In the genomic region with DNA sequence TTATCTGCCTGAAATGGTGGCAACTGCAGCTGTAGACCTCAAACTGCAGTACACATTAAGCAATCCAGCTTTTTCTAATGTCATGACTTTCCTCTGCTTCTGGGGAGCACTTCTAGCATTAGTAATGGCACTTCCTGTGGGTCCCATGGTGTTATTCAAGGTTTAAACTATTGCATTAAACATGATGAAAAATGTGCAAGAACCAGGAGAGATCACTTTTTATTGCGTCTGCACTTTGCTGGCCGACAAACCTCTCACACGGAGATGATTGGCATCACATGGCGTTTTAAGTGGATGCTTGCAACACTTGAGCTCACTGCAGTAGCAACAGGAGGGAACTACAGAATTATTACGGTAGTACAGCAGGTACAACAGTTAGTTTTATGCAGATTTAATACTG, we compare ENCODE assay signal across 16 cellular contexts.
A peak's percentile ranks its signal among the peaks of the same experiment; 100 is the strongest.
DNase-seq lines count a peak whose midpoint lies in the region; ATAC-seq and TF ChIP-seq lines count a peak whose summit lies in the region.
"Had no signal": no experiment of that assay in that cellular context is flagged by ENCODE, and none has a peak within 500 bp of the region (broad histone marks: within the 10 kb centered on the region; RNA-seq: fewer than 3 reads in every experiment).

No MANE protein-coding gene starts in this region.

- no peaks in the 10 kb centered on the region for H3K27me3 ChIP-seq in CD4-positive, CD25-positive, alpha-beta regulatory T cell (ENCODE audit: control insufficient read depth, insufficient read depth, low read length)
- H3K27me3 ChIP-seq: esophagus muscularis mucosa had no signal

- peak overlapping the region; percentile 25 for H3K27ac ChIP-seq in CD4-positive, CD25-positive, alpha-beta regulatory T cell (ENCODE audit: insufficient read depth, low read length, poor library complexity, severe bottlenecking)
- H3K27ac ChIP-seq: esophagus muscularis mucosa had no signal

- peaks cover 15% of the 10 kb centered on the region for H3K4me1 ChIP-seq in CD4-positive, CD25-positive, alpha-beta regulatory T cell (ENCODE audit: control insufficient read depth, insufficient read depth, low read length, poor library complexity, severe bottlenecking)

- H3K27me3 Mint-ChIP-seq in CD4-positive, CD25-positive, alpha-beta regulatory T cell, result no peaks in the 10 kb centered on the region
- H3K27me3 Mint-ChIP-seq: central memory CD8-positive, alpha-beta T cell had no signal

- TF ChIP-seq POLR2A in erythroblast (IDR thresholded peaks at IDR 0.05; ENCODE audit: low read length), result no peak

- peak; percentile 30 to 52 for ATAC-seq in CD4-positive, CD25-positive, alpha-beta regulatory T cell (ENCODE audit: low read depth in 2 of 2)
- ATAC-seq in GM21786 (IDR thresholded peaks at IDR 0.05; ENCODE audit: unreplicated experiment) (no peak), GM18861 (IDR thresholded peaks at IDR 0.05; ENCODE audit: unreplicated experiment) (no peak)
- ATAC-seq: Panc1; stimulated activated effector memory CD8-positive, alpha-beta T cell treated with anti-CD3 and anti-CD28 coated beads, Interleukin-12 subunit alpha, Interleukin-12 subunit beta, amount 100 ng/mL, for 72 hours had no signal

- H3K27ac Mint-ChIP-seq in CD4-positive, CD25-positive, alpha-beta regulatory T cell, result peak overlapping the region; percentile 17 to 79 (median 73)
- H3K27ac Mint-ChIP-seq: stimulated activated effector memory CD8-positive, alpha-beta T cell treated with anti-CD3 and anti-CD28 coated beads, Interleukin-12 subunit alpha, Interleukin-12 subunit beta, amount 100 ng/mL, for 72 hours had no signal

- peak overlapping the region in 3 of 4 donors; percentile 19 to 41 (median 40) for H3K4me3 Mint-ChIP-seq in CD4-positive, CD25-positive, alpha-beta regulatory T cell
- H3K4me3 Mint-ChIP-seq: central memory CD8-positive, alpha-beta T cell; stimulated activated effector memory CD8-positive, alpha-beta T cell treated with anti-CD3 and anti-CD28 coated beads, Interleukin-12 subunit alpha, Interleukin-12 subunit beta, amount 100 ng/mL, for 72 hours had no signal

- no peak for TF ChIP-seq CTCF in fibroblast of villous mesenchyme (IDR thresholded peaks at IDR 0.05; ENCODE audit: insufficient read depth, low read depth, low read length)

- DNase-seq in CD4-positive, CD25-positive, alpha-beta regulatory T cell, result no peak
- peak; percentile 55 for DNase-seq in GM04504 (ENCODE audit: low read depth)
- peak; percentile 22 to 67 for DNase-seq in NCI-H524 (lab: John Stamatoyannopoulos, UW)
- DNase-seq in fibroblast of villous mesenchyme (ENCODE audit: low read depth), result peak; percentile 64
- no peak for DNase-seq in erythroblast (lab: John Stamatoyannopoulos, UW)
- no peak for DNase-seq in NK-92 (lab: John Stamatoyannopoulos, UW; ENCODE audit: unreplicated experiment)
- DNase-seq: activated T-cell treated with anti-CD3 and anti-CD28 coated beads, Interleukin-2, amount 50 U/mL, for 1 hour; kidney; NCI-H1048; stimulated activated CD4-positive, alpha-beta T cell treated with anti-CD3 and anti-CD28 coated beads, Interleukin-15, amount 100 ng/mL, for 24 hours had no signal

- peaks cover 0 to 3% (median 0%) of the 10 kb centered on the region in 7 donors for H3K9me3 Mint-ChIP-seq in CD4-positive, CD25-positive, alpha-beta regulatory T cell
- H3K9me3 Mint-ChIP-seq: central memory CD8-positive, alpha-beta T cell; stimulated activated effector memory CD8-positive, alpha-beta T cell treated with anti-CD3 and anti-CD28 coated beads, Interleukin-12 subunit alpha, Interleukin-12 subunit beta, amount 100 ng/mL, for 72 hours had no signal

- peaks cover 11% of the 10 kb centered on the region for H3K36me3 Mint-ChIP-seq in CD4-positive, CD25-positive, alpha-beta regulatory T cell

- H3K4me3 ChIP-seq in CD4-positive, CD25-positive, alpha-beta regulatory T cell (ENCODE audit: low read depth, low read length), result peak overlapping the region; percentile 49
- no peak overlapping the region for H3K4me3 ChIP-seq in fibroblast of villous mesenchyme (ENCODE audit: low read depth, low read length)
- H3K4me3 ChIP-seq: esophagus muscularis mucosa had no signal

- H3K9me3 ChIP-seq in CD4-positive, CD25-positive, alpha-beta regulatory T cell (ENCODE audit: control insufficient read depth in 2 of 2, low read length in 2 of 2), result no peaks in the 10 kb centered on the region
- H3K9me3 ChIP-seq: esophagus muscularis mucosa had no signal

- H3K36me3 ChIP-seq in CD4-positive, CD25-positive, alpha-beta regulatory T cell (ENCODE audit: control insufficient read depth, insufficient read depth, low read length), result peaks cover 6% of the 10 kb centered on the region
- H3K36me3 ChIP-seq: esophagus muscularis mucosa had no signal

- H3K4me1 Mint-ChIP-seq in CD4-positive, CD25-positive, alpha-beta regulatory T cell, result peaks cover 41 to 85% (median 73%) of the 10 kb centered on the region in 4 donors

Comparison
In these comparisons a context has a peak if more than half of its experiments do, and no peak if none do; other contexts are left out.
1. ATAC-seq: peak in CD4-positive, CD25-positive, alpha-beta regulatory T cell (2 of 2); none in GM21786 (single experiment) and GM18861 (single experiment).
2. DNase-seq: peak in GM04504 (single experiment), NCI-H524 (2 of 2) and fibroblast of villous mesenchyme (single experiment); none in CD4-positive, CD25-positive, alpha-beta regulatory T cell (0 of 3), erythroblast (0 of 2) and NK-92 (single experiment).